Comparison of ENCODE assay signal across 25 cellular contexts in the genomic region with DNA sequence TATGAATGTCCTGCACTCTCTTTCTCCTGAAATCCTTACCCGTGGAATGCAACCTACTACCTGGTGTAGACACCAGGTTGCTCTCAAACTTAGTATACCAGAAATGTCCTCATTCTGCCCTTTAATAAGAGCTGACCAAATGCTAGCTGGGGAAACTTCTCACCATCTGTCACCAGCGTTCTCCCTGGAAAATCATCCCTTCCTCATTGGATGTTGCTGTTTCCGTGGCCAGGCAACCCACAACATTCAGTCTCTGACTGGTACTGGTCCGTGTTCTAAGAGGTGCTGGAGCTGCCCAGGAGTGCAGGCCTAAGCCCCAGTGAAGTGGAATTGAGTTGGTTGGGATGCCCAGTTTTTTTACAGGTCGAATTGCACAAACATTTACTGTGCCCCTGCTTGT. TPM values are rescaled to one million over a fixed set of nuclear protein-coding genes. Genes with fewer than 3 reads are reported as not detected.
"Had no signal": no experiment of that assay in that cellular context is flagged by ENCODE, and none has a peak within 500 bp of the region (broad histone marks: within the 10 kb centered on the region; RNA-seq: fewer than 3 reads in every experiment).

No MANE protein-coding gene starts in this region.

- H3K4me3 Mint-ChIP-seq: activated naive CD8-positive, alpha-beta T cell treated with anti-CD3 and anti-CD28 coated beads, Interleukin-2, amount 50 U/mL, for 24 hours; activated T-cell treated with anti-CD3 and anti-CD28 coated beads, Interleukin-2, amount 50 U/mL, for 72 hours; nephron progenitor cell; stimulated activated memory B cell treated with anti-CD40 and anti-IgM and Interleukin-4, amounts not matched to agents 10 μg/mL and 1 μg/mL and 100 μg/mL, for 72 hours; T-helper 1 cell treated with Interleukin-12 subunit alpha and Interleukin-12 subunit beta and Interleukin-4 antibody, amounts not matched to agents 30 μg/mL and 1 μg/mL, for 36 hours had no signal

- H3K27me3 ChIP-seq: gastroesophageal sphincter, heart left ventricle, right lobe of liver, transverse colon, vagina had no signal

- H3K27ac Mint-ChIP-seq: activated naive CD8-positive, alpha-beta T cell treated with anti-CD3 and anti-CD28 coated beads, Interleukin-2, amount 50 U/mL, for 24 hours; activated T-cell treated with anti-CD3 and anti-CD28 coated beads, Interleukin-2, amount 50 U/mL, for 72 hours; nephron progenitor cell; stimulated activated memory B cell treated with anti-CD40 and anti-IgM and Interleukin-4, amounts not matched to agents 10 μg/mL and 1 μg/mL and 100 μg/mL, for 72 hours; T-helper 1 cell treated with Interleukin-12 subunit alpha and Interleukin-12 subunit beta and Interleukin-4 antibody, amounts not matched to agents 30 μg/mL and 1 μg/mL, for 36 hours had no signal

- H3K9me3 Mint-ChIP-seq: activated naive CD8-positive, alpha-beta T cell treated with anti-CD3 and anti-CD28 coated beads, Interleukin-2, amount 50 U/mL, for 24 hours; activated T-cell treated with anti-CD3 and anti-CD28 coated beads, Interleukin-2, amount 50 U/mL, for 72 hours; nephron progenitor cell; stimulated activated memory B cell treated with anti-CD40 and anti-IgM and Interleukin-4, amounts not matched to agents 10 μg/mL and 1 μg/mL and 100 μg/mL, for 72 hours; T-helper 1 cell treated with Interleukin-12 subunit alpha and Interleukin-12 subunit beta and Interleukin-4 antibody, amounts not matched to agents 30 μg/mL and 1 μg/mL, for 36 hours had no signal

- H3K9me3 ChIP-seq: gastroesophageal sphincter, heart left ventricle, mucosa of descending colon, right lobe of liver, transverse colon, vagina had no signal

- DNase-seq: activated CD4-positive, alpha-beta T cell treated with anti-CD3 and anti-CD28 coated beads for 4 hours; activated CD4-positive, alpha-beta T cell treated with anti-CD3 and anti-CD28 coated beads, Interleukin-2, amount 50 U/mL, for 48 hours; activated CD4-positive, CD25-positive, alpha-beta regulatory T cell; activated effector memory CD4-positive, alpha-beta T cell treated with anti-CD3 and anti-CD28 coated beads, Interleukin-2, amount 50 U/mL, for 16 hours; activated naive CD4-positive, alpha-beta T cell treated with anti-CD3 and anti-CD28 coated beads, Interleukin-2, amount 50 U/mL, for 16 hours; activated naive CD8-positive, alpha-beta T cell treated with anti-CD3 and anti-CD28 coated beads, Interleukin-2, amount 50 U/mL, for 24 hours; activated T-cell treated with anti-CD3 and anti-CD28 coated beads, Interleukin-2, amount 50 U/mL, for 72 hours; central memory CD4-positive, alpha-beta T cell; heart left ventricle; mesenchymal stem cell; mucosa of descending colon; nephron progenitor cell; occipital lobe; right lobe of liver; small intestine; stimulated activated CD4-positive, alpha-beta T cell treated with anti-CD3 and anti-CD28 coated beads, Interleukin-2, amount 100 ng/mL, for 24 hours; T1000; transverse colon had no signal

- H3K4me3 ChIP-seq: coronary artery, gastroesophageal sphincter, heart left ventricle, mucosa of descending colon, right lobe of liver, transverse colon, vagina had no signal

- H3K27ac ChIP-seq: coronary artery, epithelial cell of prostate, gastroesophageal sphincter, heart left ventricle, right lobe of liver, transverse colon, vagina had no signal

- H3K4me1 ChIP-seq: right lobe of liver, transverse colon, vagina had no signal

- H3K27me3 Mint-ChIP-seq: activated naive CD8-positive, alpha-beta T cell treated with anti-CD3 and anti-CD28 coated beads, Interleukin-2, amount 50 U/mL, for 24 hours; stimulated activated memory B cell treated with anti-CD40 and anti-IgM and Interleukin-4, amounts not matched to agents 10 μg/mL and 1 μg/mL and 100 μg/mL, for 72 hours had no signal

RNA-seq across cellular contexts. Expression of gene CNIH2, which starts 50.3 kb away (rescaled TPM):
- total RNA-seq: liver had no signal
